Comparison of ENCODE assay signal across 21 cellular contexts in the genomic region with DNA sequence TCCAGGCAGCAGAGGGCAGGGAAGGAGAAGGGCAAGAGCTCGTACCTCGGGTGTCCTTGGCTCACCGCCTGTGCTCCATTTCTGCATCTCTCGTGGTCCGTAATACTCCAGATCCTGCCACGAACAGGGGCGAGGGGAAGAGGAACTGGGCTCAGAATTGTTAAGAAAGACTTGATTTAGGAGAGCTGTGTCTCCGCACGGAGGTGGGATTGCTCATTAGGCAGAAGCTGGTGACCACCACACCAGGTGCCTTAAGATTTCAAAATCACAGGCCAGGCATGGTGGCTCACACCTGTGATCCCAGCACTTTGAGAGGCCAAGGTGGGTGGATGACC. TPM values are rescaled to one million over a fixed set of nuclear protein-coding genes. Genes with fewer than 3 reads are reported as not detected.
A peak's percentile ranks its signal among the peaks of the same experiment; 100 is the strongest.
DNase-seq lines count a peak whose midpoint lies in the region; ATAC-seq and TF ChIP-seq lines count a peak whose summit lies in the region.
"Had no signal": no experiment of that assay in that cellular context is flagged by ENCODE, and none has a peak within 500 bp of the region (broad histone marks: within the 10 kb centered on the region; RNA-seq: fewer than 3 reads in every experiment).

No MANE protein-coding gene starts in this region.

- H3K9me3 Mint-ChIP-seq in activated CD4-positive, alpha-beta T cell treated with anti-CD3 and anti-CD28 coated beads, Interleukin-2, amount 10 ng/mL, durations not matched to agents 24 days and 14 days: no peaks in the 10 kb centered on the region
- H3K9me3 Mint-ChIP-seq in activated CD8-positive, alpha-beta T cell treated with anti-CD3 and anti-CD28 coated beads for 36 hours: no peaks in the 10 kb centered on the region
- H3K9me3 Mint-ChIP-seq in neural crest cell: no peaks in the 10 kb centered on the region
- H3K9me3 Mint-ChIP-seq: H9, nephron progenitor cell had no signal

- H3K9me2 ChIP-seq in SK-N-SH: no peaks in the 10 kb centered on the region

- H3K4me2 ChIP-seq in SK-N-SH: no peak overlapping the region

- no peaks in the 10 kb centered on the region for H3F3A ChIP-seq in SK-N-SH (replicated peaks; ENCODE audit: insufficient read depth)

- no peaks in the 10 kb centered on the region for H3K27me3 ChIP-seq in SK-N-SH (ENCODE audit: insufficient read depth)
- H3K27me3 ChIP-seq: dorsolateral prefrontal cortex had no signal

- peak overlapping the region; percentile 93 for H3K27ac Mint-ChIP-seq in activated CD4-positive, alpha-beta T cell treated with anti-CD3 and anti-CD28 coated beads, Interleukin-2, amount 10 ng/mL, durations not matched to agents 24 days and 14 days
- peak overlapping the region; percentile 87 for H3K27ac Mint-ChIP-seq in activated CD8-positive, alpha-beta T cell treated with anti-CD3 and anti-CD28 coated beads for 36 hours
- H3K27ac Mint-ChIP-seq in neural crest cell (ENCODE audit: unreplicated experiment): peak overlapping the region; percentile 79
- H3K27ac Mint-ChIP-seq: B cell had no signal

- intact Hi-C loops in activated CD4-positive, alpha-beta T cell treated with anti-CD3 and anti-CD28 coated beads, Interleukin-2, amount 10 ng/mL, durations not matched to agents 24 days and 14 days (cut with micrococcal nuclease): no loop called here
- intact Hi-C loops in activated CD8-positive, alpha-beta T cell treated with anti-CD3 and anti-CD28 coated beads for 36 hours (cut with micrococcal nuclease): no loop called here

- no peak for TF ChIP-seq EP300 in SK-N-SH (IDR thresholded peaks at IDR 0.05; ENCODE audit: borderline replicate concordance in 1 of 2, low read depth in 1 of 2, low read length in 1 of 2)

- H3K36me3 Mint-ChIP-seq in activated CD4-positive, alpha-beta T cell treated with anti-CD3 and anti-CD28 coated beads, Interleukin-2, amount 10 ng/mL, durations not matched to agents 24 days and 14 days (ENCODE audit: low read depth): peaks cover 7% of the 10 kb centered on the region
- peaks cover 2% of the 10 kb centered on the region for H3K36me3 Mint-ChIP-seq in activated CD8-positive, alpha-beta T cell treated with anti-CD3 and anti-CD28 coated beads for 36 hours (ENCODE audit: low read depth)
- no peaks in the 10 kb centered on the region for H3K36me3 Mint-ChIP-seq in neural crest cell (ENCODE audit: low read depth)

- TF ChIP-seq CTCF in activated CD8-positive, alpha-beta T cell treated with anti-CD3 and anti-CD28 coated beads for 36 hours (IDR thresholded peaks at IDR 0.05): no peak
- no peak for TF ChIP-seq CTCF in neural crest cell (conservative IDR thresholded peaks at IDR 0.05)
- no peak for TF ChIP-seq CTCF in SK-N-SH (IDR thresholded peaks at IDR 0.05)

- no peaks in the 10 kb centered on the region for H3K9me3 ChIP-seq in SK-N-SH
- H3K9me3 ChIP-seq: heart left ventricle, psoas muscle had no signal

- peak overlapping the region; percentile 64 for H3K4me3 Mint-ChIP-seq in activated CD4-positive, alpha-beta T cell treated with anti-CD3 and anti-CD28 coated beads, Interleukin-2, amount 10 ng/mL, durations not matched to agents 24 days and 14 days
- peak overlapping the region; percentile 62 for H3K4me3 Mint-ChIP-seq in activated CD8-positive, alpha-beta T cell treated with anti-CD3 and anti-CD28 coated beads for 36 hours
- H3K4me3 Mint-ChIP-seq in neural crest cell: no peak overlapping the region
- H3K4me3 Mint-ChIP-seq: B cell, H9, nephron progenitor cell had no signal

- H4K20me1 ChIP-seq in SK-N-SH (ENCODE audit: insufficient read depth): no peaks in the 10 kb centered on the region

- no peaks in the 10 kb centered on the region for H3K79me2 ChIP-seq in SK-N-SH (ENCODE audit: insufficient read depth)

- POLR2A ChIA-PET in activated CD8-positive, alpha-beta T cell treated with anti-CD3 and anti-CD28 coated beads for 36 hours (lab: Charles Lee): interaction anchor here (0.8 to 1.4 kb wide), 5 partner anchors 8 to 37 kb away, joined by 3 to 5 read pairs (median 3); a partner anchor contains a TSS
- POLR2A ChIA-PET in SK-N-SH (lab: Yijun Ruan, JAX): no interaction called here

- H3K4me3 ChIP-seq in SK-N-SH (ENCODE audit: low read depth in 2 of 2, low read length in 1 of 2): no peak overlapping the region
- H3K4me3 ChIP-seq: dorsolateral prefrontal cortex, heart left ventricle, psoas muscle had no signal

- H2AFZ ChIP-seq in SK-N-SH (ENCODE audit: low read depth): no peak overlapping the region

- no peaks in the 10 kb centered on the region for H3K36me3 ChIP-seq in SK-N-SH (replicated peaks in 1 of 2; ENCODE audit: control insufficient read depth in 1 of 2, insufficient read depth in 2 of 2, low read length in 1 of 2)
- H3K36me3 ChIP-seq: heart left ventricle had no signal

- peak; percentile 14 for ATAC-seq in activated CD8-positive, alpha-beta T cell treated with anti-CD3 and anti-CD28 coated beads for 36 hours
- ATAC-seq in GM18909 (IDR thresholded peaks at IDR 0.05; ENCODE audit: poor library complexity, unreplicated experiment) (no peak), HG02884 (IDR thresholded peaks at IDR 0.05; ENCODE audit: unreplicated experiment) (no peak)
- ATAC-seq: left colon, psoas muscle had no signal

- 90% methylated on average over 9 of the region's 9 CpGs for WGBS in SK-N-SH (ENCODE audit: low lambda C conversion rate)

- no peak overlapping the region for H3K9ac ChIP-seq in SK-N-SH

- CTCF ChIA-PET in activated CD8-positive, alpha-beta T cell treated with anti-CD3 and anti-CD28 coated beads for 36 hours (lab: Charles Lee): interaction anchor here (1.1 kb wide), 1 partner anchor 8 kb away, joined by 3 read pairs; no protein-coding TSS in a partner anchor
- CTCF ChIA-PET in SK-N-SH (lab: Yijun Ruan, JAX): no interaction called here

- no peak for TF ChIP-seq RAD21 in SK-N-SH (IDR thresholded peaks at IDR 0.05; ENCODE audit: low read length)

- peaks cover 45% of the 10 kb centered on the region for H3K4me1 Mint-ChIP-seq in activated CD4-positive, alpha-beta T cell treated with anti-CD3 and anti-CD28 coated beads, Interleukin-2, amount 10 ng/mL, durations not matched to agents 24 days and 14 days
- peaks cover 41% of the 10 kb centered on the region for H3K4me1 Mint-ChIP-seq in activated CD8-positive, alpha-beta T cell treated with anti-CD3 and anti-CD28 coated beads for 36 hours (ENCODE audit: low read depth)
- H3K4me1 Mint-ChIP-seq in neural crest cell: no peaks in the 10 kb centered on the region

- no peaks in the 10 kb centered on the region; a peak in 1 of 4 replicates for H3K4me1 ChIP-seq in SK-N-SH (ENCODE audit: control insufficient read depth in 1 of 2, insufficient read depth in 2 of 2, low read depth in 1 of 2, low read length in 1 of 2)
- H3K4me1 ChIP-seq: heart left ventricle, psoas muscle had no signal

- H3K27me3 Mint-ChIP-seq in activated CD4-positive, alpha-beta T cell treated with anti-CD3 and anti-CD28 coated beads, Interleukin-2, amount 10 ng/mL, durations not matched to agents 24 days and 14 days: no peaks in the 10 kb centered on the region
- H3K27me3 Mint-ChIP-seq in activated CD8-positive, alpha-beta T cell treated with anti-CD3 and anti-CD28 coated beads for 36 hours: no peaks in the 10 kb centered on the region
- no peaks in the 10 kb centered on the region for H3K27me3 Mint-ChIP-seq in neural crest cell (ENCODE audit: low read depth)

- no peak for DNase-seq in activated CD4-positive, alpha-beta T cell treated with anti-CD3 and anti-CD28 coated beads, Interleukin-2, amount 10 ng/mL, durations not matched to agents 24 days and 14 days
- no peak for DNase-seq in activated CD4-positive, alpha-beta T cell treated with anti-CD3 and anti-CD28 coated beads, Interleukin-2, amount 50 U/mL, for 1 hour
- DNase-seq in CMK (ENCODE audit: low read depth) (peak; percentile 12), neural crest cell (ENCODE audit: low read depth, low spot score) (no peak), SK-N-SH (no peak)
- peak; percentile 21 for DNase-seq in activated CD8-positive, alpha-beta T cell treated with anti-CD3 and anti-CD28 coated beads for 36 hours
- DNase-seq: aorta, dorsolateral prefrontal cortex, H9, heart left ventricle, KG1, left colon, mesendoderm, NCI-H1694 treated with DMSO at 0.1 percent for 48 hours, nephron progenitor cell, psoas muscle, Right ventricle myocardium superior, small intestine had no signal

- no peak overlapping the region for H3K27ac ChIP-seq in SK-N-SH (ENCODE audit: low read depth in 2 of 2, low read length in 1 of 2)
- H3K27ac ChIP-seq: dorsolateral prefrontal cortex, heart left ventricle, psoas muscle had no signal

TF ChIP-seq in SK-N-SH, 30 proteins besides CTCF, POLR2A, EP300 and RAD21 (continues in another document):
- no peak for TF ChIP-seq FOXM1 (IDR thresholded peaks at IDR 0.05; ENCODE audit: low read depth)
- TF ChIP-seq TAF1 (IDR thresholded peaks at IDR 0.05; ENCODE audit: borderline replicate concordance, low read depth, low read length): no peak
- no peak for TF ChIP-seq RCOR1 (IDR thresholded peaks at IDR 0.05; ENCODE audit: low read length)
- TF ChIP-seq MEF2A (IDR thresholded peaks at IDR 0.05; ENCODE audit: borderline replicate concordance, low read depth): no peak

RNA-seq across cellular contexts. Expression of a gene that starts 37.2 kb away (rescaled TPM):
- 124 and 133 TPM in 2 replicates for total RNA-seq in activated CD4-positive, alpha-beta T cell treated with anti-CD3 and anti-CD28 coated beads, Interleukin-2, amount 10 ng/mL, durations not matched to agents 24 days and 14 days
- total RNA-seq in activated CD8-positive, alpha-beta T cell treated with anti-CD3 and anti-CD28 coated beads for 36 hours: 100 to 1,000 TPM; 118 to 126 TPM
- 28.7 and 32.2 TPM in 2 replicates for total RNA-seq in neural crest cell
- 19.7 and 19.8 TPM in 2 replicates for polyA plus RNA-seq in SK-N-SH (2012; rRNA removed)
- polyA plus RNA-seq in SK-N-SH (2012; cell fraction: cytosol; rRNA removed): 11.1 and 16.2 TPM in 2 replicates
- 52.5 and 53.5 TPM in 2 replicates for polyA plus RNA-seq in SK-N-SH (2012; cell fraction: nucleus; rRNA removed)

Comparison
In these comparisons a context has a peak if more than half of its experiments do, and no peak if none do; other contexts are left out.
1. DNase-seq: peak in CMK (single experiment) and activated CD8-positive, alpha-beta T cell treated with anti-CD3 and anti-CD28 coated beads for 36 hours (single experiment); none in activated CD4-positive, alpha-beta T cell treated with anti-CD3 and anti-CD28 coated beads, Interleukin-2, amount 10 ng/mL, durations not matched to agents 24 days and 14 days (single experiment), activated CD4-positive, alpha-beta T cell treated with anti-CD3 and anti-CD28 coated beads, Interleukin-2, amount 50 U/mL, for 1 hour (single experiment), neural crest cell (single experiment) and SK-N-SH (single experiment).
2. Peak in every context shown above with its lines, with median percentiles within 50 percentile points of each other: H3K27ac Mint-ChIP-seq.